7 cellular contexts compared by ENCODE assay signal in genomic region chr4:147943159-147943638, GRCh38.
DNase-seq lines count a peak whose midpoint lies in the region; ATAC-seq, FAIRE-seq and TF ChIP-seq lines count a peak whose summit lies in the region.

No MANE protein-coding gene starts in this region.

- TF ChIP-seq CTCF in HFFc6 (IDR thresholded peaks at IDR 0.05): no peak

- FAIRE-seq in urothelium cell line (lab: Jason Lieb, UNC): no peak

- H3K9me3 Mint-ChIP-seq in HFFc6: no peaks in the 10 kb centered on the region
- H3K9me3 Mint-ChIP-seq in activated naive CD4-positive, alpha-beta T cell treated with anti-CD3 and anti-CD28 coated beads for 36 hours: no peaks in the 10 kb centered on the region

- H3K27ac Mint-ChIP-seq in HFFc6: peak overlapping the region; percentile 0; the same call in 1 of the 2 replicates
- H3K27ac Mint-ChIP-seq in activated naive CD4-positive, alpha-beta T cell treated with anti-CD3 and anti-CD28 coated beads for 36 hours: no peak overlapping the region

- DNase-seq in HFFc6: no peak
- DNase-seq in Kasumi-1 (lab: John Stamatoyannopoulos, UW): peak; percentile 16 to 27
- DNase-seq in renal cortical epithelial cell (ENCODE audit: low read depth): peak; percentile 15
- no peak for DNase-seq in DMS153 treated with DMSO at 0.1 percent for 48 hours (lab: John Stamatoyannopoulos, UW; ENCODE audit: unreplicated experiment)
- DNase-seq in urothelium cell line (ENCODE audit: low spot score): no peak
- no peak for DNase-seq in activated naive CD4-positive, alpha-beta T cell treated with anti-CD3 and anti-CD28 coated beads for 36 hours

- ATAC-seq in GM18909 (IDR thresholded peaks at IDR 0.05; ENCODE audit: poor library complexity, unreplicated experiment): peak; percentile 95

- peaks cover 23% of the 10 kb centered on the region for H3K4me1 Mint-ChIP-seq in HFFc6 (ENCODE audit: low read depth)
- peaks cover 10% of the 10 kb centered on the region for H3K4me1 Mint-ChIP-seq in activated naive CD4-positive, alpha-beta T cell treated with anti-CD3 and anti-CD28 coated beads for 36 hours (ENCODE audit: low read depth)

- peaks cover 4% of the 10 kb centered on the region for H3K27me3 Mint-ChIP-seq in HFFc6 (ENCODE audit: insufficient read depth)
- no peaks in the 10 kb centered on the region for H3K27me3 Mint-ChIP-seq in activated naive CD4-positive, alpha-beta T cell treated with anti-CD3 and anti-CD28 coated beads for 36 hours (ENCODE audit: low read depth)

- CTCF ChIA-PET in activated naive CD4-positive, alpha-beta T cell treated with anti-CD3 and anti-CD28 coated beads for 36 hours (lab: Charles Lee): no interaction called here

- H3K4me3 Mint-ChIP-seq in HFFc6: no peak overlapping the region
- no peak overlapping the region for H3K4me3 Mint-ChIP-seq in activated naive CD4-positive, alpha-beta T cell treated with anti-CD3 and anti-CD28 coated beads for 36 hours

- H3K36me3 Mint-ChIP-seq in HFFc6 (ENCODE audit: low read depth): peaks cover 36% of the 10 kb centered on the region
- H3K36me3 Mint-ChIP-seq in activated naive CD4-positive, alpha-beta T cell treated with anti-CD3 and anti-CD28 coated beads for 36 hours (ENCODE audit: low read depth): peaks cover 7% of the 10 kb centered on the region

- intact Hi-C loops in activated naive CD4-positive, alpha-beta T cell treated with anti-CD3 and anti-CD28 coated beads for 36 hours (cut with micrococcal nuclease): no loop called here

Comparison
In these comparisons a context has a peak if more than half of its experiments do, and no peak if none do; other contexts are left out.
1. DNase-seq: peak in Kasumi-1 (2 of 2) and renal cortical epithelial cell (single experiment); none in HFFc6 (single experiment), DMS153 treated with DMSO at 0.1 percent for 48 hours (single experiment), urothelium cell line (single experiment) and activated naive CD4-positive, alpha-beta T cell treated with anti-CD3 and anti-CD28 coated beads for 36 hours (single experiment).